Comparison of ENCODE assay signal across 11 cellular contexts in the genomic region with DNA sequence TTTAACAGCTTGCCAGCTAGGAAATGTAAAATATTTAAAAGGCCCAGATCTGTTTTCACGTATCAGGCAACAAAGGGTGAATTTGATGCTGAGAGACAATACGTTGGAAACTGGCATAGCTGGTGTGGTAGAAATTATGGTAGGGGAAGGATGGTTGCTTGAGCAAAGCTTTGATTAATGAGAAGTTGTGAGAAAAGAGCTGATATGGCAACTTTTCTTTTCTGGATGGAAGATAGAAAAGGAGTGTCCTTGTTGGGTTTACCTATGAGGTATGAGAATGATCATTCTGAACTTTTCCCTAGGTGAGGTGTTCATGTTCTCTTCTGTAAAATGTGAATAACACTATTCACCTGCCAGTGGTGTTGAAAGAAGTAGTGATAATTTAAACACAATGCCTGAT.
"Had no signal": no experiment of that assay in that cellular context is flagged by ENCODE, and none has a peak within 500 bp of the region (broad histone marks: within the 10 kb centered on the region; RNA-seq: fewer than 3 reads in every experiment).

No MANE protein-coding gene starts in this region.

- FAIRE-seq: H1, H54 had no signal

- H3K4me3 Mint-ChIP-seq: GM23338, H9, HFFc6 had no signal

- H3K27ac Mint-ChIP-seq: GM23338, H9, HFFc6 had no signal

- H3K4me2 ChIP-seq: GM23338 had no signal

- DNase-seq: GM23248, GOT3, H7, H9, HCEC 1CT, HFFc6 had no signal

- H3K4me3 ChIP-seq: GM23248, GM23338, HAP-1 had no signal

- ATAC-seq: GM23338, HCT116 had no signal

- H2AFZ ChIP-seq: GM23248, GM23338 had no signal

- H3K4me1 ChIP-seq: HAP-1 had no signal

- H3K36me3 ChIP-seq: HAP-1 had no signal

- H3K9ac ChIP-seq: GM23248 had no signal

- H3K4me1 Mint-ChIP-seq: GM23338, H9 had no signal

- H3K9me3 ChIP-seq: HAP-1 had no signal

- H3K27ac ChIP-seq: GM23248 had no signal
